In genomic region chrX:136586386-136586785, GRCh38 we compare ENCODE assay signal across 12 cellular contexts. TPM values are rescaled to one million over a fixed set of nuclear protein-coding genes. Genes with fewer than 3 reads are reported as not detected.
DNase-seq lines count a peak whose midpoint lies in the region; ATAC-seq and FAIRE-seq lines count a peak whose summit lies in the region.
"Had no signal": no experiment of that assay in that cellular context is flagged by ENCODE, and none has a peak within 500 bp of the region (broad histone marks: within the 10 kb centered on the region; RNA-seq: fewer than 3 reads in every experiment).

No MANE protein-coding gene starts in this region.

- no peaks in the 10 kb centered on the region for H3K27me3 Mint-ChIP-seq in activated naive CD8-positive, alpha-beta T cell treated with anti-CD3 and anti-CD28 coated beads, Interleukin-2, amount 10 ng/mL, durations not matched to agents 7 days and 5 days
- H3K27me3 Mint-ChIP-seq in natural killer cell treated with Interleukin-12 subunit alpha and Interleukin-12 subunit beta and Interleukin-15 and Interleukin-18, amount 100 ng/mL, for 72 hours = peaks cover 0 to 10% of the 10 kb centered on the region in 2 donors

- H3K36me3 Mint-ChIP-seq in activated naive CD8-positive, alpha-beta T cell treated with anti-CD3 and anti-CD28 coated beads, Interleukin-2, amount 10 ng/mL, durations not matched to agents 7 days and 5 days = no peaks in the 10 kb centered on the region
- H3K36me3 Mint-ChIP-seq in natural killer cell treated with Interleukin-12 subunit alpha and Interleukin-12 subunit beta and Interleukin-15 and Interleukin-18, amount 100 ng/mL, for 72 hours = no peaks in the 10 kb centered on the region

- POLR2A ChIA-PET in activated naive CD8-positive, alpha-beta T cell treated with anti-CD3 and anti-CD28 coated beads, Interleukin-2, amount 10 ng/mL, durations not matched to agents 7 days and 5 days (lab: Charles Lee) = interaction anchor here (0.8 to 1.6 kb wide), 2 partner anchors 49 to 294 kb away, joined by 3 to 4 read pairs; partner anchors contain the start of gene RBMX

- H3K4me3 Mint-ChIP-seq in activated naive CD8-positive, alpha-beta T cell treated with anti-CD3 and anti-CD28 coated beads, Interleukin-2, amount 10 ng/mL, durations not matched to agents 7 days and 5 days = peak overlapping the region; percentile 54
- H3K4me3 Mint-ChIP-seq in natural killer cell treated with Interleukin-12 subunit alpha and Interleukin-12 subunit beta and Interleukin-15 and Interleukin-18, amount 100 ng/mL, for 72 hours = peak overlapping the region; percentile 76

- no peaks in the 10 kb centered on the region for H3K9me3 Mint-ChIP-seq in activated naive CD8-positive, alpha-beta T cell treated with anti-CD3 and anti-CD28 coated beads, Interleukin-2, amount 10 ng/mL, durations not matched to agents 7 days and 5 days
- no peaks in the 10 kb centered on the region for H3K9me3 Mint-ChIP-seq in natural killer cell treated with Interleukin-12 subunit alpha and Interleukin-12 subunit beta and Interleukin-15 and Interleukin-18, amount 100 ng/mL, for 72 hours

- peak; percentile 77 for ATAC-seq in activated naive CD8-positive, alpha-beta T cell treated with anti-CD3 and anti-CD28 coated beads, Interleukin-2, amount 10 ng/mL, durations not matched to agents 7 days and 5 days (ENCODE audit: low read depth)
- ATAC-seq in natural killer cell treated with Interleukin-12 subunit alpha and Interleukin-12 subunit beta and Interleukin-15 and Interleukin-18, amount 100 ng/mL, for 72 hours = peak; percentile 73 to 83
- ATAC-seq in Right ventricle myocardium inferior = no peak

- DNase-seq in GM18507 (ENCODE audit: extremely low spot score, insufficient read length, low read depth) = no peak
- peak; percentile 7 for DNase-seq in NCI-H2107 (lab: John Stamatoyannopoulos, UW)
- DNase-seq in activated naive CD8-positive, alpha-beta T cell treated with anti-CD3 and anti-CD28 coated beads, Interleukin-2, amount 10 ng/mL, durations not matched to agents 7 days and 5 days = no peak
- no peak for DNase-seq in natural killer cell treated with Interleukin-12 subunit alpha and Interleukin-12 subunit beta and Interleukin-15 and Interleukin-18, amount 100 ng/mL, for 72 hours (ENCODE audit: low spot score)
- no peak for DNase-seq in Right ventricle myocardium inferior (ENCODE audit: missing footprints)
- DNase-seq in DMS53 (lab: John Stamatoyannopoulos, UW) = no peak
- DNase-seq in NCI-H2081 treated with DMSO at 0.1 percent for 48 hours (lab: John Stamatoyannopoulos, UW) = no peak
- no peak for DNase-seq in NCI-H774 (lab: John Stamatoyannopoulos, UW)
- DNase-seq: NCI-H1930, SHP77 had no signal

- H3K27ac Mint-ChIP-seq in activated naive CD8-positive, alpha-beta T cell treated with anti-CD3 and anti-CD28 coated beads, Interleukin-2, amount 10 ng/mL, durations not matched to agents 7 days and 5 days = peak overlapping the region; percentile 95
- peak overlapping the region; percentile 61 to 82 for H3K27ac Mint-ChIP-seq in natural killer cell treated with Interleukin-12 subunit alpha and Interleukin-12 subunit beta and Interleukin-15 and Interleukin-18, amount 100 ng/mL, for 72 hours

- FAIRE-seq in GM18507 (lab: Jason Lieb, UNC) = peak; percentile 63
- FAIRE-seq: endothelial cell of umbilical vein had no signal

- peaks cover 44% of the 10 kb centered on the region for H3K4me1 Mint-ChIP-seq in activated naive CD8-positive, alpha-beta T cell treated with anti-CD3 and anti-CD28 coated beads, Interleukin-2, amount 10 ng/mL, durations not matched to agents 7 days and 5 days
- H3K4me1 Mint-ChIP-seq in natural killer cell treated with Interleukin-12 subunit alpha and Interleukin-12 subunit beta and Interleukin-15 and Interleukin-18, amount 100 ng/mL, for 72 hours (ENCODE audit: low read depth in 2 of 2) = peaks cover 36 to 51% of the 10 kb centered on the region in 2 donors

- intact Hi-C loops in Right ventricle myocardium inferior (cut with DNase I) = no loop called here

RNA-seq across cellular contexts. Expression of gene VGLL1, which starts 54.4 kb away (rescaled TPM):
- under 1 TPM in 1 of 2 experiments, not detected in 1; 0.77 TPM for total RNA-seq in activated naive CD8-positive, alpha-beta T cell treated with anti-CD3 and anti-CD28 coated beads, Interleukin-2, amount 10 ng/mL, durations not matched to agents 7 days and 5 days
- not detected for total RNA-seq in natural killer cell treated with Interleukin-12 subunit alpha and Interleukin-12 subunit beta and Interleukin-15 and Interleukin-18, amount 100 ng/mL, for 72 hours
- not detected for total RNA-seq in Right ventricle myocardium inferior
- total RNA-seq: endothelial cell of umbilical vein, temporal lobe had no signal
